Comparison of ENCODE assay signal across 8 cellular contexts in the genomic region with DNA sequence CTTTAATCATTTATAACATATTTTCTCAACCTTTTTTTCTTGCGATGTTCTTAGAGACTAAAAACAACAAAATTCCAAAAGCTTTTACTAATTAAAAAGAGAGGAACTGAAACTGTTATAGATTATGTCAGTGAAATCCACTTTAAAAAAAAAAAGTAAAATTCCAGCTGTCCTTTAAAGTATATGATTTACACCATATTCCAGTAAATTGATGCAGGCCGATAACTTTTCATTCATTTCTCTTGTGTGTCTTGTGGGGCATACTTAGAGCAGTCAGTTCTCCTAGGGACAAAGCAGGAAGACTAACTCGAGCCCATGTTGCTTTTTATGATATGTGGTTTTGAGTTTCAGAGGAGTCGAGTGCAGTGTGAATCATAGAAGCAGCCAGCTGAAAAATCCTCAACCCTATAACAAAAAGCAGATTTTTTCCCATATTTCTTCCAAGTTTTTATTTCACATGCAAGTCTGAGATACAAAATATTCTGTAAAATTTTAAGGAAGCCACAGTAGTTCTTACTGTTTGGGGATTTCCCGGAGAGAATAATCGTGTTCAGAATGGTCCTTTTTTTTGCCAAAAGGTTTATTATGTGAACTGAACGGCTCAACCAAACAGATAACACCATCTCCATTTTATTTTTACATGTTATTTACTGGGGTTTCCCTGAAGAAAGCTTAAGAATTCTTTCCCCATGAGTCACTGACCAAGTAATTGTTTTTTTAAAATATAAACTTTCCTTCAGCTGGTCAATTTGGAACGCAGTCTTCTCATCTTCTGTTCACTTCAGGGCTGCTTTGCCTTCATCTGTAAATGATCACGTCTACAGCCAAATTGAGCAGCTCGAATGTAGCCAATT.
DNase-seq lines count a peak whose midpoint lies in the region; ATAC-seq and TF ChIP-seq lines count a peak whose summit lies in the region.

No MANE protein-coding gene starts in this region.

- H3K4me1 ChIP-seq in tibial artery = peaks cover 0 to 18% (median 13%) of the 10 kb centered on the region in 4 donors

- no peak overlapping the region for H3K27ac Mint-ChIP-seq in T-helper 17 cell

- H3K4me1 Mint-ChIP-seq in T-helper 17 cell = peaks cover 10% of the 10 kb centered on the region

- H3K36me3 ChIP-seq in tibial artery = no peaks in the 10 kb centered on the region

- H3K4me3 Mint-ChIP-seq in T-helper 17 cell = peak overlapping the region; percentile 28

- ATAC-seq in Right ventricle myocardium inferior (peak; percentile 34), T-helper 17 cell (no peak), Right ventricle myocardium superior (ENCODE audit: poor library complexity) (peak; percentile 61), GM21367 (IDR thresholded peaks at IDR 0.05; ENCODE audit: unreplicated experiment) (no peak)

- H3K27ac ChIP-seq in tibial artery = peak overlapping the region; percentile 57 to 62

- no peaks in the 10 kb centered on the region for H3K27me3 Mint-ChIP-seq in T-helper 17 cell

- no peak for TF ChIP-seq CTCF in tibial artery (IDR thresholded peaks at IDR 0.05)

- DNase-seq in Right ventricle myocardium inferior (ENCODE audit: missing footprints) (no peak), cardiac septum (ENCODE audit: low spot score) (no peak), T-helper 17 cell (no peak), Right ventricle myocardium superior (no peak), tibial artery (no peak), amygdala (lab: John Stamatoyannopoulos, UW) (no peak), inferior parietal cortex (ENCODE audit: extremely low spot score) (no peak)

- H3K4me3 ChIP-seq in tibial artery = peak overlapping the region; percentile 17 to 28

- intact Hi-C loops in Right ventricle myocardium inferior (cut with DNase I) (no loop called here), cardiac septum (cut with DNase I) (no loop called here), Right ventricle myocardium superior (cut with DNase I) (no loop called here), tibial artery (cut with DNase I; ENCODE audit: low total_unique reads) (loop anchor here (10.0 kb wide), 1 partner anchor 51 kb away; no protein-coding TSS in a partner anchor)

- peaks cover 2% of the 10 kb centered on the region for H3K36me3 Mint-ChIP-seq in T-helper 17 cell (ENCODE audit: low read depth)

- no peaks in the 10 kb centered on the region for H3K27me3 ChIP-seq in tibial artery

- no peaks in the 10 kb centered on the region for H3K9me3 ChIP-seq in T-helper 17 cell (ENCODE audit: control insufficient read depth, low read length, poor library complexity, severe bottlenecking)
- H3K9me3 ChIP-seq in tibial artery = peaks cover 0 to 6% (median 0%) of the 10 kb centered on the region in 3 donors

Comparison
In these comparisons a context has a peak if more than half of its experiments do, and no peak if none do; other contexts are left out.
1. ATAC-seq: peak in Right ventricle myocardium inferior (single experiment) and Right ventricle myocardium superior (single experiment); none in T-helper 17 cell (single experiment) and GM21367 (single experiment).